In genomic region chr1:26471498-26472329, GRCh38 we compare ENCODE assay signal across 8 cellular contexts. TPM values are rescaled to one million over a fixed set of nuclear protein-coding genes. Genes with fewer than 3 reads are reported as not detected.
DNase-seq lines count a peak whose midpoint lies in the region; ATAC-seq, FAIRE-seq and TF ChIP-seq lines count a peak whose summit lies in the region.

No MANE protein-coding gene starts in this region.

- H3K4me3 Mint-ChIP-seq in activated CD4-positive, alpha-beta T cell treated with anti-CD3 and anti-CD28 coated beads for 36 hours: peak overlapping the region; percentile 91
- H3K4me3 Mint-ChIP-seq in mesothelial cell of epicardium: peak overlapping the region; percentile 89
- H3K4me3 Mint-ChIP-seq in stimulated activated naive B cell treated with anti-CD40 and anti-IgM and Interleukin-4, amounts not matched to agents 10 μg/mL and 1 μg/mL and 100 μg/mL, for 72 hours: peak overlapping the region; percentile 87 to 95

- H3K4me1 Mint-ChIP-seq in activated CD4-positive, alpha-beta T cell treated with anti-CD3 and anti-CD28 coated beads for 36 hours: peaks cover 43% of the 10 kb centered on the region
- H3K4me1 Mint-ChIP-seq in mesothelial cell of epicardium: peaks cover 31% of the 10 kb centered on the region
- H3K4me1 Mint-ChIP-seq in stimulated activated naive B cell treated with anti-CD40 and anti-IgM and Interleukin-4, amounts not matched to agents 10 μg/mL and 1 μg/mL and 100 μg/mL, for 72 hours: peaks cover 33 to 65% of the 10 kb centered on the region in 2 donors

- peaks cover 43% of the 10 kb centered on the region for H3K36me3 Mint-ChIP-seq in activated CD4-positive, alpha-beta T cell treated with anti-CD3 and anti-CD28 coated beads for 36 hours (ENCODE audit: low read depth)
- peaks cover 34% of the 10 kb centered on the region for H3K36me3 Mint-ChIP-seq in mesothelial cell of epicardium
- H3K36me3 Mint-ChIP-seq in stimulated activated naive B cell treated with anti-CD40 and anti-IgM and Interleukin-4, amounts not matched to agents 10 μg/mL and 1 μg/mL and 100 μg/mL, for 72 hours: peaks cover 57 to 61% of the 10 kb centered on the region in 2 donors

- BruUV-seq in endothelial cell of umbilical vein (replicated peaks; lab: Mats Ljungman, UMichigan): no TSS peak

- peak; percentile 77 for DNase-seq in activated effector memory CD4-positive, alpha-beta T cell treated with anti-CD3 and anti-CD28 coated beads, Interleukin-2, amount 50 U/mL, for 16 hours
- no peak for DNase-seq in activated effector memory CD4-positive, alpha-beta T cell treated with Interleukin-2 at 50 U/mL for 16 hours
- DNase-seq in NCI-H2227 (lab: John Stamatoyannopoulos, UW; ENCODE audit: unreplicated experiment) (peak; percentile 92), endothelial cell of umbilical vein (ENCODE audit: low read depth, low spot score) (peak; percentile 65), mesothelial cell of epicardium (ENCODE audit: low spot score in 2 of 2, unreplicated experiment in 2 of 2) (peak; percentile 50 to 76)
- peak; percentile 69 for DNase-seq in activated CD4-positive, alpha-beta T cell treated with anti-CD3 and anti-CD28 coated beads for 36 hours
- peak; percentile 16 for DNase-seq in stimulated activated naive B cell treated with anti-CD40 and anti-IgM and Interleukin-4, amounts not matched to agents 10 μg/mL and 1 μg/mL and 100 μg/mL, for 72 hours

- TF ChIP-seq CTCF in endothelial cell of umbilical vein (IDR thresholded peaks at IDR 0.05; ENCODE audit: extremely low read depth in 1 of 2, insufficient read depth in 1 of 2, low read depth in 1 of 2, low read length in 2 of 2) (no peak), mesothelial cell of epicardium (IDR thresholded peaks at IDR 0.05; ENCODE audit: unreplicated experiment) (no peak)

- no peak overlapping the region for H2AFZ ChIP-seq in endothelial cell of umbilical vein (ENCODE audit: low read depth, low read length)

- dilution Hi-C loops in endothelial cell of umbilical vein (cut with MboI; ENCODE audit: extremely low pct_ligation_motif_present, low sequenced_read_pairs): no loop called here

- no peak overlapping the region for H3K27ac ChIP-seq in endothelial cell of umbilical vein (ENCODE audit: insufficient read depth, low read depth, low read length)

- POLR2A ChIA-PET in activated CD4-positive, alpha-beta T cell treated with anti-CD3 and anti-CD28 coated beads for 36 hours (lab: Charles Lee): interaction anchor here (0.6 to 1.6 kb wide), 5 partner anchors 40 to 520 kb away, joined by 3 to 8 read pairs (median 3); partner anchors contain the start of gene DHDDS
- POLR2A ChIA-PET in endothelial cell of umbilical vein (lab: Charles Lee): no interaction called here

- no peaks in the 10 kb centered on the region for H3K9me1 ChIP-seq in endothelial cell of umbilical vein (replicated peaks; ENCODE audit: control insufficient read depth, extremely low read depth, insufficient read depth, low read length)

- CTCF ChIA-PET in activated CD4-positive, alpha-beta T cell treated with anti-CD3 and anti-CD28 coated beads for 36 hours (lab: Charles Lee): interaction anchor here (0.6 to 2.0 kb wide), 11 partner anchors 15 to 522 kb away, joined by 3 to 12 read pairs (median 3); partner anchors contain the start of gene DHDDS
- CTCF ChIA-PET in endothelial cell of umbilical vein (lab: Charles Lee): interaction anchor here (1.0 to 1.2 kb wide), 2 partner anchors 39 to 55 kb away, joined by 3 to 4 read pairs; partner anchors contain the start of gene DHDDS

- intact Hi-C loops in activated CD4-positive, alpha-beta T cell treated with anti-CD3 and anti-CD28 coated beads for 36 hours (cut with DNase I, micrococcal nuclease): loop anchor here (1.0 to 2.0 kb wide), 10 partner anchors 39 to 473 kb away; partner anchors contain the start of genes DHDDS (in 2 of the 2), NUDC (in 1 of the 2), PAFAH2 (in 1 of the 2) and ZDHHC18 (in 1 of the 2)
- intact Hi-C loops in endothelial cell of umbilical vein (cut with micrococcal nuclease): loop anchor here (2.0 to 5.0 kb wide), 3 partner anchors 29 to 194 kb away; partner anchors contain the start of gene DHDDS

- peak; percentile 2 for ATAC-seq in HG03039 (IDR thresholded peaks at IDR 0.05; ENCODE audit: unreplicated experiment)
- peak; percentile 28 for ATAC-seq in activated CD4-positive, alpha-beta T cell treated with anti-CD3 and anti-CD28 coated beads for 36 hours
- peak; percentile 43 to 48 for ATAC-seq in stimulated activated naive B cell treated with anti-CD40 and anti-IgM and Interleukin-4, amounts not matched to agents 10 μg/mL and 1 μg/mL and 100 μg/mL, for 72 hours (replicated peaks)

- peaks cover 17 to 20% of the 10 kb centered on the region in 2 experiments for H3K36me3 ChIP-seq in endothelial cell of umbilical vein (ENCODE audit: control insufficient read depth in 2 of 2, extremely low read depth in 1 of 2, insufficient read depth in 2 of 2, low read length in 2 of 2)

- no peaks in the 10 kb centered on the region for H3K27me3 ChIP-seq in endothelial cell of umbilical vein (ENCODE audit: control insufficient read depth in 2 of 2, insufficient read depth in 2 of 2, low read length in 2 of 2)

- H3K79me2 ChIP-seq in endothelial cell of umbilical vein (ENCODE audit: control insufficient read depth, insufficient read depth, low read length): peaks cover 18% of the 10 kb centered on the region

- H3K4me3 ChIP-seq in endothelial cell of umbilical vein (replicated peaks in 1 of 3; ENCODE audit: insufficient read depth in 1 of 3, low read depth in 1 of 3, low read length in 3 of 3): peak overlapping the region; percentile 13 to 98 (median 28)

- no peaks in the 10 kb centered on the region for H3K27me3 Mint-ChIP-seq in activated CD4-positive, alpha-beta T cell treated with anti-CD3 and anti-CD28 coated beads for 36 hours
- H3K27me3 Mint-ChIP-seq in mesothelial cell of epicardium (ENCODE audit: low read depth): no peaks in the 10 kb centered on the region
- no peaks in the 10 kb centered on the region for H3K27me3 Mint-ChIP-seq in stimulated activated naive B cell treated with anti-CD40 and anti-IgM and Interleukin-4, amounts not matched to agents 10 μg/mL and 1 μg/mL and 100 μg/mL, for 72 hours

- FAIRE-seq in endothelial cell of umbilical vein (lab: Jason Lieb, UNC): peak; percentile 40

- no peaks in the 10 kb centered on the region for H3K9me3 ChIP-seq in endothelial cell of umbilical vein (replicated peaks; ENCODE audit: control insufficient read depth, insufficient read depth, low read length)

- no peak for TF ChIP-seq POLR2A in endothelial cell of umbilical vein (IDR thresholded peaks at IDR 0.05; ENCODE audit: low read depth, low read length)

- no peaks in the 10 kb centered on the region for H3K9me3 Mint-ChIP-seq in activated CD4-positive, alpha-beta T cell treated with anti-CD3 and anti-CD28 coated beads for 36 hours (ENCODE audit: low read depth)
- H3K9me3 Mint-ChIP-seq in mesothelial cell of epicardium: no peaks in the 10 kb centered on the region
- no peaks in the 10 kb centered on the region for H3K9me3 Mint-ChIP-seq in stimulated activated naive B cell treated with anti-CD40 and anti-IgM and Interleukin-4, amounts not matched to agents 10 μg/mL and 1 μg/mL and 100 μg/mL, for 72 hours

- H3K4me1 ChIP-seq in endothelial cell of umbilical vein (ENCODE audit: control insufficient read depth, extremely low read depth, insufficient read depth, low read length): peaks cover 11% of the 10 kb centered on the region

- H3K4me2 ChIP-seq in endothelial cell of umbilical vein (ENCODE audit: insufficient read depth, low read length): peak overlapping the region; percentile 15

- peaks cover 3% of the 10 kb centered on the region for H4K20me1 ChIP-seq in endothelial cell of umbilical vein (replicated peaks; ENCODE audit: control insufficient read depth, extremely low read depth, insufficient read depth, low read length)

- H3K9ac ChIP-seq in endothelial cell of umbilical vein (replicated peaks; ENCODE audit: extremely low read depth, insufficient read depth, low read length): no peak overlapping the region

- H3K27ac Mint-ChIP-seq in activated CD4-positive, alpha-beta T cell treated with anti-CD3 and anti-CD28 coated beads for 36 hours: peak overlapping the region; percentile 98
- H3K27ac Mint-ChIP-seq in mesothelial cell of epicardium: peak overlapping the region; percentile 97
- peak overlapping the region; percentile 98 for H3K27ac Mint-ChIP-seq in stimulated activated naive B cell treated with anti-CD40 and anti-IgM and Interleukin-4, amounts not matched to agents 10 μg/mL and 1 μg/mL and 100 μg/mL, for 72 hours

RNA-seq across cellular contexts. Expression of gene HMGN2, which starts 0.5 kb away (rescaled TPM):
- 100 to 1,000 TPM; 660 to 867 TPM for total RNA-seq in activated CD4-positive, alpha-beta T cell treated with anti-CD3 and anti-CD28 coated beads for 36 hours
- total RNA-seq in endothelial cell of umbilical vein (562 and 580 TPM in 2 replicates), mesothelial cell of epicardium (466 to 497 TPM (median 481 TPM) in 3 replicates)
- polyA plus RNA-seq in endothelial cell of umbilical vein: 183 and 240 TPM in 2 replicates
- 388 and 410 TPM in 2 replicates for polyA plus RNA-seq in endothelial cell of umbilical vein (2011; cell fraction: cytosol; rRNA removed)
- 330 and 421 TPM in 2 replicates for polyA plus RNA-seq in endothelial cell of umbilical vein (2011; cell fraction: nucleus; rRNA removed)
- polyA plus RNA-seq in endothelial cell of umbilical vein (2012): 258 and 540 TPM in 2 replicates
- 87.6 and 88.7 TPM in 2 replicates for polyA minus RNA-seq in endothelial cell of umbilical vein
- polyA minus RNA-seq in endothelial cell of umbilical vein (2011; cell fraction: cytosol; rRNA and poly(A)+ RNA removed): 144 TPM
- polyA minus RNA-seq in endothelial cell of umbilical vein (2011; cell fraction: nucleus; rRNA and poly(A)+ RNA removed): 95.4 and 119 TPM in 2 replicates

RNA-seq across cellular contexts. Expression of gene DHDDS, which starts 39.6 kb away (rescaled TPM):
- 10 to 100 TPM; 34.1 to 40.7 TPM for total RNA-seq in activated CD4-positive, alpha-beta T cell treated with anti-CD3 and anti-CD28 coated beads for 36 hours
- total RNA-seq in endothelial cell of umbilical vein (60.3 and 70.7 TPM in 2 replicates), mesothelial cell of epicardium (47.5 to 52.0 TPM (median 49.5 TPM) in 3 replicates)
- 44.3 and 51.3 TPM in 2 replicates for polyA plus RNA-seq in endothelial cell of umbilical vein
- 35.8 and 37.8 TPM in 2 replicates for polyA plus RNA-seq in endothelial cell of umbilical vein (2011; cell fraction: cytosol; rRNA removed)
- 123 and 162 TPM in 2 replicates for polyA plus RNA-seq in endothelial cell of umbilical vein (2011; cell fraction: nucleus; rRNA removed)
- 51.7 and 53.6 TPM in 2 replicates for polyA plus RNA-seq in endothelial cell of umbilical vein (2012)
- 73.8 and 82.5 TPM in 2 replicates for polyA minus RNA-seq in endothelial cell of umbilical vein
- polyA minus RNA-seq in endothelial cell of umbilical vein (2011; cell fraction: cytosol; rRNA and poly(A)+ RNA removed): 14.1 TPM
- 57.1 and 73.2 TPM in 2 replicates for polyA minus RNA-seq in endothelial cell of umbilical vein (2011; cell fraction: nucleus; rRNA and poly(A)+ RNA removed)

RNA-seq across cellular contexts. Expression of gene RPS6KA1, which starts 57.8 kb away (rescaled TPM):
- total RNA-seq in activated CD4-positive, alpha-beta T cell treated with anti-CD3 and anti-CD28 coated beads for 36 hours: 100 to 1,000 TPM; 116 to 160 TPM
- 13.3 and 15.5 TPM in 2 replicates for total RNA-seq in endothelial cell of umbilical vein
- polyA plus RNA-seq in endothelial cell of umbilical vein: 6.7 and 7.2 TPM in 2 replicates
- 8.1 and 9.0 TPM in 2 replicates for polyA plus RNA-seq in endothelial cell of umbilical vein (2011; cell fraction: cytosol; rRNA removed)
- 8.5 and 9.3 TPM in 2 replicates for polyA plus RNA-seq in endothelial cell of umbilical vein (2011; cell fraction: nucleus; rRNA removed)
- polyA plus RNA-seq in endothelial cell of umbilical vein (2012): 11.7 and 11.9 TPM in 2 replicates
- 10.0 and 13.6 TPM in 2 replicates for polyA minus RNA-seq in endothelial cell of umbilical vein
- 58.2 TPM for polyA minus RNA-seq in endothelial cell of umbilical vein (2011; cell fraction: cytosol; rRNA and poly(A)+ RNA removed)
- 5.5 and 6.9 TPM in 2 replicates for polyA minus RNA-seq in endothelial cell of umbilical vein (2011; cell fraction: nucleus; rRNA and poly(A)+ RNA removed)
- 18.1 to 20.2 TPM (median 19.4 TPM) in 3 replicates for total RNA-seq in mesothelial cell of epicardium
